ENCODE assay signal across 3 cellular contexts in the genomic region with DNA sequence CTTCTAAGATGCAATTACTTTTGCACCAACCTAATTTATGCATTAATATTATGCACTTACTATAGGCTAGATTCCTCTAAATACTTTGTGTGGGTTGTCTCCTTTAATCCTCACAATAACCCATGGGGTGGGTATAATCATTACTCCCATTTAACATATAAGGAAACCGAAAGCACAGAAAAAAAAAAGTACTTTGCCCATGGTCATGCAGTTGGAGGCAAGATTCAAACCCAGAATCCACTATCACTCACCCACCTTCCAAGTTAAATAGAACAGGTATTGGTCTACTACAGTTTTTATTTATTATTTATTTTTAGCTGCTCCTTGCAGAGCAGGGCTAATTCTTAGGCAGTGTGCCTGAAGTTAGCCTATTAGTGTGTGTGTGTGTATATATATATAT.
"Had no signal": no experiment of that assay in that cellular context is flagged by ENCODE, and none has a peak within 500 bp of the region (broad histone marks: within the 10 kb centered on the region; RNA-seq: fewer than 3 reads in every experiment).

No MANE protein-coding gene starts in this region.

- DNase-seq: GDM1, GF-D8 had no signal

- ATAC-seq: GM12878 had no signal
